Comparison of ENCODE assay signal across 17 cellular contexts in genomic region chr10:86361134-86362128, GRCh38. TPM values are rescaled to one million over a fixed set of nuclear protein-coding genes. Genes with fewer than 3 reads are reported as not detected.
DNase-seq lines count a peak whose midpoint lies in the region; TF ChIP-seq lines count a peak whose summit lies in the region.
"Had no signal": no experiment of that assay in that cellular context is flagged by ENCODE, and none has a peak within 500 bp of the region (broad histone marks: within the 10 kb centered on the region; RNA-seq: fewer than 3 reads in every experiment).

No MANE protein-coding gene starts in this region.

- H3K23ac ChIP-seq in neuronal stem cell (ENCODE audit: low read depth, low read length, poor library complexity), result peak overlapping the region; percentile 6

- H4K91ac ChIP-seq in neuronal stem cell (ENCODE audit: low read depth, low read length, poor library complexity), result no peak overlapping the region

- H3K4me1 Mint-ChIP-seq in endodermal cell, result peaks cover 12% of the 10 kb centered on the region

- no peaks in the 10 kb centered on the region for H3K36me3 ChIP-seq in endodermal cell (ENCODE audit: control insufficient read depth, insufficient read depth, low read length)
- H3K36me3 ChIP-seq in neuronal stem cell (replicated peaks in 1 of 2; ENCODE audit: control insufficient read depth in 2 of 2, insufficient read depth in 2 of 2, low read length in 2 of 2), result no peaks in the 10 kb centered on the region
- H3K36me3 ChIP-seq: BLaER1 treated with 17β-estradiol and CSF1 and Interleukin-3, amounts not matched to agents 10 nM and 100 nM; thyroid gland had no signal

- H2BK12ac ChIP-seq in neuronal stem cell (ENCODE audit: low read length), result no peak overlapping the region

- H2BK120ac ChIP-seq in neuronal stem cell (ENCODE audit: low read depth, low read length), result no peak overlapping the region

- H2BK5ac ChIP-seq in neuronal stem cell (ENCODE audit: low read length), result no peak overlapping the region

- no peak overlapping the region for H2AK5ac ChIP-seq in neuronal stem cell (ENCODE audit: low read depth, low read length)

- no peak overlapping the region for H3K14ac ChIP-seq in neuronal stem cell (ENCODE audit: low read length)

- no peaks in the 10 kb centered on the region for H3K79me1 ChIP-seq in neuronal stem cell (ENCODE audit: low read depth, low read length)

- H3K4me1 ChIP-seq in endodermal cell (ENCODE audit: control insufficient read depth, insufficient read depth, low read length), result no peaks in the 10 kb centered on the region
- peaks cover 0 to 18% of the 10 kb centered on the region in 2 donors for H3K4me1 ChIP-seq in neuronal stem cell (ENCODE audit: control insufficient read depth in 2 of 2, insufficient read depth in 1 of 2, low read depth in 1 of 2, low read length in 2 of 2)
- H3K4me1 ChIP-seq: parathyroid adenoma had no signal

- H3K9me3 ChIP-seq in endodermal cell (ENCODE audit: control insufficient read depth, low read length) (no peaks in the 10 kb centered on the region), neuronal stem cell (replicated peaks in 1 of 2; ENCODE audit: control insufficient read depth in 2 of 2, insufficient read depth in 1 of 2, low read depth in 1 of 2, low read length in 2 of 2) (peaks cover 0 to 10% of the 10 kb centered on the region in 2 donors)
- H3K9me3 ChIP-seq: thyroid gland had no signal

- H3K4me3 Mint-ChIP-seq in endodermal cell, result no peak overlapping the region

- H3K27ac Mint-ChIP-seq in endodermal cell, result no peak overlapping the region

- H3K27ac ChIP-seq in endodermal cell (ENCODE audit: low read depth, low read length) (no peak overlapping the region), neuronal stem cell (replicated peaks; ENCODE audit: low read length) (no peak overlapping the region)
- H3K27ac ChIP-seq: parathyroid adenoma had no signal

- no peak overlapping the region for H3K4ac ChIP-seq in neuronal stem cell (ENCODE audit: low read length)

- H3K27me3 ChIP-seq in endodermal cell (ENCODE audit: control insufficient read depth, insufficient read depth, low read length, poor library complexity, severe bottlenecking) (peaks cover 77% of the 10 kb centered on the region), neuronal stem cell (ENCODE audit: control insufficient read depth in 3 of 3, insufficient read depth in 3 of 3, low read depth in 1 of 3, low read length in 3 of 3) (peaks cover 30 to 80% (median 45%) of the 10 kb centered on the region in 3 experiments)
- H3K27me3 ChIP-seq: thyroid gland had no signal

- peak; percentile 78 for DNase-seq in Ammon's horn (ENCODE audit: low spot score)
- DNase-seq in ELF-1 (ENCODE audit: low read depth, low spot score), result peak; percentile 39
- peak; percentile 29 for DNase-seq in endodermal cell
- no peak for DNase-seq in neuronal stem cell (ENCODE audit: low spot score)
- DNase-seq in retina, result no peak
- no peak for DNase-seq in activated CD8-positive, alpha-beta memory T cell treated with anti-CD3 and anti-CD28 coated beads for 24 hours
- no peak for DNase-seq in NCI-H82 (lab: John Stamatoyannopoulos, UW)
- no peak for DNase-seq in H4 (ENCODE audit: low spot score)
- DNase-seq: activated CD4-positive, alpha-beta T cell treated with anti-CD3 and anti-CD28 coated beads, Interleukin-2, amount 50 U/mL, for 4 hours; effector memory CD4-positive, alpha-beta T cell; KBM-7; T1000; thyroid gland had no signal

- no peak overlapping the region for H3K18ac ChIP-seq in neuronal stem cell (ENCODE audit: low read length)

- no peak overlapping the region for H3K4me2 ChIP-seq in neuronal stem cell (ENCODE audit: insufficient read depth, low read length, poor library complexity, severe bottlenecking)

- H3K9ac ChIP-seq in endodermal cell (ENCODE audit: extremely low read depth, low read length, poor library complexity, severe bottlenecking), result no peak overlapping the region
- H3K9ac ChIP-seq in neuronal stem cell (ENCODE audit: low read depth, low read length, poor library complexity), result no peak overlapping the region
- H3K9ac ChIP-seq: BLaER1 treated with 17β-estradiol and CSF1 and Interleukin-3, amounts not matched to agents 10 nM and 100 nM; parathyroid adenoma had no signal

- H3K4me3 ChIP-seq in endodermal cell (ENCODE audit: low read length) (no peak overlapping the region), neuronal stem cell (ENCODE audit: low read length in 2 of 2) (no peak overlapping the region)
- H3K4me3 ChIP-seq: BLaER1 treated with 17β-estradiol and CSF1 and Interleukin-3, amounts not matched to agents 10 nM and 100 nM; thyroid gland had no signal

- no peak overlapping the region for H2BK15ac ChIP-seq in neuronal stem cell (ENCODE audit: low read length)

- TF ChIP-seq CTCF in endodermal cell (conservative IDR thresholded peaks at IDR 0.05), result no peak

- H2AFZ ChIP-seq in neuronal stem cell (ENCODE audit: low read length), result no peak overlapping the region
- H2AFZ ChIP-seq: parathyroid adenoma had no signal

- H3K36me3 Mint-ChIP-seq in endodermal cell (ENCODE audit: low read depth), result no peaks in the 10 kb centered on the region

- 89 to 95% methylated on average over 3 to 5 of the region's 5 CpGs for WGBS in endodermal cell (ENCODE audit: insufficient coverage in 1 of 2, insufficient read length in 1 of 2), 2 experiments
- WGBS in neuronal stem cell (ENCODE audit: extremely low coverage in 2 of 2, insufficient read length in 2 of 2, insufficient replicate concordance in 1 of 2), 2 donors, result no CpG with 5 or more reads among the region's 5 CpGs

- H4K8ac ChIP-seq in neuronal stem cell (ENCODE audit: low read depth, low read length), result no peak overlapping the region

- peaks cover 83% of the 10 kb centered on the region for H3K27me3 Mint-ChIP-seq in endodermal cell (ENCODE audit: insufficient read depth)

- no peaks in the 10 kb centered on the region for H3K9me3 Mint-ChIP-seq in endodermal cell

RNA-seq across cellular contexts. Expression of gene GRID1, which starts 5.2 kb away (rescaled TPM):
- total RNA-seq in endodermal cell, result under 1 TPM; 0.13 to 0.53 TPM
- polyA plus RNA-seq in endodermal cell (2013, experiment 1 of 2), result 1.1 TPM
- polyA plus RNA-seq in endodermal cell (2013, experiment 2 of 2), result 0.87 TPM
- polyA plus RNA-seq in neuronal stem cell (2013, experiment 1 of 2), result 0.70 TPM
- 0.89 TPM for polyA plus RNA-seq in neuronal stem cell (2013, experiment 2 of 2)
- total RNA-seq in H4 (2014; rRNA removed; shearing (Covaris generic)), result 1.7 and 2.4 TPM in 2 replicates
- total RNA-seq: Daoy, mononuclear cell had no signal

Comparison
In these comparisons a context has a peak if more than half of its experiments do, and no peak if none do; other contexts are left out.
1. DNase-seq: peak in Ammon's horn (single experiment), ELF-1 (single experiment) and endodermal cell (single experiment); none in neuronal stem cell (single experiment), retina (single experiment), activated CD8-positive, alpha-beta memory T cell treated with anti-CD3 and anti-CD28 coated beads for 24 hours (single experiment), NCI-H82 (single experiment) and H4 (single experiment).